Comparison of ENCODE assay signal across 8 cellular contexts in genomic region chr9:83620841-83621636, GRCh38. TPM values are rescaled to one million over a fixed set of nuclear protein-coding genes. Genes with fewer than 3 reads are reported as not detected.
DNase-seq lines count a peak whose midpoint lies in the region; ATAC-seq and TF ChIP-seq lines count a peak whose summit lies in the region.

No MANE protein-coding gene starts in this region.

- no peak overlapping the region for H3K27ac Mint-ChIP-seq in activated naive CD8-positive, alpha-beta T cell treated with anti-CD3 and anti-CD28 coated beads, Interleukin-2, amount 50 U/mL, for 24 hours

- no peaks in the 10 kb centered on the region for H3K9me3 ChIP-seq in ES-I3 (ENCODE audit: control insufficient read depth, insufficient read depth, low read length)
- no peaks in the 10 kb centered on the region for H3K9me3 ChIP-seq in right cardiac atrium (ENCODE audit: control insufficient read depth, low read length)
- H3K9me3 ChIP-seq in gastrocnemius medialis = no peaks in the 10 kb centered on the region

- H3K36me3 Mint-ChIP-seq in activated naive CD8-positive, alpha-beta T cell treated with anti-CD3 and anti-CD28 coated beads, Interleukin-2, amount 50 U/mL, for 24 hours (ENCODE audit: low read depth) = no peaks in the 10 kb centered on the region

- no peak overlapping the region for H3K27ac ChIP-seq in right cardiac atrium (ENCODE audit: low read length)
- no peak overlapping the region for H3K27ac ChIP-seq in gastrocnemius medialis

- H3K4me1 Mint-ChIP-seq in activated naive CD8-positive, alpha-beta T cell treated with anti-CD3 and anti-CD28 coated beads, Interleukin-2, amount 50 U/mL, for 24 hours = peaks cover 22% of the 10 kb centered on the region

- H3K4me1 ChIP-seq in ES-I3 (ENCODE audit: insufficient read depth, low read length) = 0 out of 2 replicates have a peak, but pooled peaks cover 2% of the 10 kb centered on the region
- no peaks in the 10 kb centered on the region for H3K4me1 ChIP-seq in right cardiac atrium (ENCODE audit: control insufficient read depth, insufficient read depth, low read length)
- peaks cover 6 to 12% of the 10 kb centered on the region in 2 donors for H3K4me1 ChIP-seq in gastrocnemius medialis

- no peaks in the 10 kb centered on the region for H3K9me3 Mint-ChIP-seq in activated naive CD8-positive, alpha-beta T cell treated with anti-CD3 and anti-CD28 coated beads, Interleukin-2, amount 50 U/mL, for 24 hours

- DNase-seq in HuH-7.5 (ENCODE audit: low spot score) (peak; percentile 51), RPMI8226 (peak; percentile 32), right cardiac atrium (peak in 2 of 3 donors; percentile 32 to 68), gastrocnemius medialis (no peak)
- peak; percentile 36 for DNase-seq in activated naive CD8-positive, alpha-beta T cell treated with anti-CD3 and anti-CD28 coated beads, Interleukin-2, amount 50 U/mL, for 24 hours

- intact Hi-C loops in right cardiac atrium (cut with DNase I) (loop anchor here in 1 of 4 donors (10.0 kb wide), 1 partner anchor 84 kb away; the partner anchor contains the start of gene UBQLN1), gastrocnemius medialis (cut with DNase I; ENCODE audit: low total_unique reads) (loop anchor here (5.0 kb wide), 1 partner anchor 301 kb away; the partner anchor contains the start of gene KIF27)

- no peaks in the 10 kb centered on the region for H3K27me3 ChIP-seq in right cardiac atrium (ENCODE audit: control insufficient read depth, insufficient read depth)
- no peaks in the 10 kb centered on the region for H3K27me3 ChIP-seq in gastrocnemius medialis

- no peak overlapping the region for H3K4me3 ChIP-seq in right cardiac atrium (ENCODE audit: low read length)
- no peak overlapping the region for H3K4me3 ChIP-seq in gastrocnemius medialis

- ATAC-seq in activated naive CD8-positive, alpha-beta T cell treated with anti-CD3 and anti-CD28 coated beads, Interleukin-2, amount 50 U/mL, for 24 hours = no peak
- ATAC-seq in right cardiac atrium (peak in 1 of 2 donors; percentile 19), gastrocnemius medialis (peak in 1 of 2 donors; percentile 19), GM18861 (IDR thresholded peaks at IDR 0.05; ENCODE audit: unreplicated experiment) (no peak), HG03432 (IDR thresholded peaks at IDR 0.05; ENCODE audit: unreplicated experiment) (no peak)

- TF ChIP-seq POLR2A in gastrocnemius medialis (IDR thresholded peaks at IDR 0.05) = no peak

- H3K9ac ChIP-seq in ES-I3 (ENCODE audit: low read depth, low read length) = peak overlapping the region; percentile 29; the same call in 1 of the 2 replicates

- TF ChIP-seq CTCF in gastrocnemius medialis (IDR thresholded peaks at IDR 0.05 in 4 of 5, conservative IDR thresholded peaks at IDR 0.05 in 1 of 5) = peak in 4 of 5 experiments; percentile 32 to 66 (median 47)

- H3K36me3 ChIP-seq in ES-I3 (ENCODE audit: insufficient read depth, low read length) (no peaks in the 10 kb centered on the region), gastrocnemius medialis (no peaks in the 10 kb centered on the region)

- H3K27me3 Mint-ChIP-seq in activated naive CD8-positive, alpha-beta T cell treated with anti-CD3 and anti-CD28 coated beads, Interleukin-2, amount 50 U/mL, for 24 hours = no peaks in the 10 kb centered on the region

- WGBS in right cardiac atrium = 16% methylated on average over 7 of the region's 7 CpGs

- H3K4me3 Mint-ChIP-seq in activated naive CD8-positive, alpha-beta T cell treated with anti-CD3 and anti-CD28 coated beads, Interleukin-2, amount 50 U/mL, for 24 hours = no peak overlapping the region

- in situ Hi-C loops in gastrocnemius medialis (cut with MboI; ENCODE audit: low sequenced_read_pairs in 4 of 4) = loop anchor here in 2 of 4 donors (25.0 kb wide), 1 partner anchor 291 kb away; the partner anchor contains the start of gene KIF27 (in 2 of the 2)

RNA-seq across cellular contexts. Expression of gene IDNK, which starts 1.9 kb away (rescaled TPM):
- total RNA-seq in right cardiac atrium (1 to 10 TPM; 2.8 to 5.1 (median 4.1) TPM), gastrocnemius medialis (1 to 10 TPM in 2 of 4 donors, under 1 TPM in 1, not detected in 1; 0.60 to 2.9 (median 2.5) TPM)
- polyA plus RNA-seq in right cardiac atrium = 6.3 TPM

Comparison
In these comparisons a context has a peak if more than half of its experiments do, and no peak if none do; other contexts are left out.
1. DNase-seq: peak in HuH-7.5 (single experiment), RPMI8226 (single experiment), activated naive CD8-positive, alpha-beta T cell treated with anti-CD3 and anti-CD28 coated beads, Interleukin-2, amount 50 U/mL, for 24 hours (single experiment) and right cardiac atrium (2 of 3); none in gastrocnemius medialis (0 of 2).